In the genomic region with DNA sequence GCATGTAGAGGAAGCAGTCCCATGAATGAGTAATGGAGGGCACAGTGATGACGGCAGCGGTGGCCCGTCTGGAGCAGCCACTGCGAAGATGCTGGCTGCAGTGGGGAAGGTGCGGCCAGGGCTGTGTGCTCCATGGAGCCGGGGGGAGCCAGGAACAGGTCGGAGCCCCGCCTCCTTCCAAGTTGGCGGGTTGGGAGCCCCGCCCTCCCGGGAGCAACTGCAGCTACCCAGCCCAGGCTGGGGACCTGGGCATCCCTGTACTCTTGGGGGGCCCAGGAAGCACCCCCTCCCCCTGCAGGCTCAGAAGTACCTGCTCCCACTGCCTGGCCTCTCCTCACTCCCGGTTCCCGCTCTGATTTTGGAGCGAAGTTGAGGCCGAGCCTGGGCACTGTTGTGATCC, we compare ENCODE assay signal across 18 cellular contexts.
"Had no signal": no experiment of that assay in that cellular context is flagged by ENCODE, and none has a peak within 500 bp of the region (broad histone marks: within the 10 kb centered on the region; RNA-seq: fewer than 3 reads in every experiment).

No MANE protein-coding gene starts in this region.

- H3K36me3 Mint-ChIP-seq: immature natural killer cell, mesothelial cell of epicardium had no signal

- H3K4me3 ChIP-seq: coronary artery, dorsolateral prefrontal cortex, esophagus muscularis mucosa, gastroesophageal sphincter, heart left ventricle, hepatocyte, left lung, lower lobe of right lung had no signal

- H2AFZ ChIP-seq: hepatocyte had no signal

- H3K27ac ChIP-seq: coronary artery, dorsolateral prefrontal cortex, esophagus muscularis mucosa, foreskin keratinocyte, gastroesophageal sphincter, heart left ventricle, hepatocyte, left lung, lower lobe of right lung had no signal

- ATAC-seq: foreskin keratinocyte, gastroesophageal sphincter, heart left ventricle, left cardiac atrium, left lung, left ventricle myocardium superior, lower lobe of right lung had no signal

- DNase-seq: dermis blood vessel endothelial cell; dorsolateral prefrontal cortex; effector CD4-positive, alpha-beta T cell; effector memory CD4-positive, alpha-beta T cell; foreskin keratinocyte; heart left ventricle; hypothalamus; immature natural killer cell; left cardiac atrium; left ventricle myocardium superior; lower lobe of right lung; mesenchymal stem cell had no signal

- H3K27me3 ChIP-seq: dorsolateral prefrontal cortex, esophagus muscularis mucosa, hepatocyte, left lung had no signal

- H3K79me2 ChIP-seq: hepatocyte had no signal

- H3K9me3 ChIP-seq: lower lobe of right lung had no signal

- H3K27ac Mint-ChIP-seq: immature natural killer cell, mesothelial cell of epicardium had no signal

- H3K36me3 ChIP-seq: esophagus muscularis mucosa, gastroesophageal sphincter, heart left ventricle, left lung, lower lobe of right lung had no signal

- H3K9me3 Mint-ChIP-seq: immature natural killer cell had no signal

- H3K4me2 ChIP-seq: hepatocyte had no signal

- H3K4me3 Mint-ChIP-seq: immature natural killer cell, mesothelial cell of epicardium had no signal

- H3K4me1 ChIP-seq: esophagus muscularis mucosa, foreskin keratinocyte, gastroesophageal sphincter, heart left ventricle had no signal

- H3K4me1 Mint-ChIP-seq: mesothelial cell of epicardium had no signal
